Comparison of ENCODE assay signal across 1 cellular context in genomic region chr17:18087610-18088491, GRCh38.
TF ChIP-seq lines count a peak whose summit lies in the region.

Gene DRG2, plus strand, starts transcription at chr17:18087948. Its CDS starts 76 bp downstream, at chr17:18088024.

TF ChIP-seq in HepG2, 621 proteins besides CTCF, POLR2A, EP300 and RAD21 (continued from another document and continues in another):
- TF ChIP-seq LRRFIP1 (CRISPR knock-in tag; conservative IDR thresholded peaks at IDR 0.05) = no peak
- TF ChIP-seq NFATC3 (CRISPR knock-in tag; IDR thresholded peaks at IDR 0.05) = no peak
- TF ChIP-seq THAP8 (CRISPR knock-in tag; IDR thresholded peaks at IDR 0.05; ENCODE audit: borderline replicate concordance) = peak; percentile 40; the same call in 1 of the 2 replicates
- TF ChIP-seq PATZ1 (CRISPR knock-in tag; IDR thresholded peaks at IDR 0.05) = peak; percentile 86
- TF ChIP-seq ZNF576 (CRISPR knock-in tag; IDR thresholded peaks at IDR 0.05) = no peak; the same call in 1 of the 2 replicates
- peak; percentile 67; the same call in 1 of the 2 replicates for TF ChIP-seq ZNF790 (CRISPR knock-in tag; IDR thresholded peaks at IDR 0.05; ENCODE audit: borderline replicate concordance)
- TF ChIP-seq IRF9 (CRISPR knock-in tag; IDR thresholded peaks at IDR 0.05; ENCODE audit: borderline replicate concordance) = peak; percentile 83; the same call in 1 of the 2 replicates
- no peak for TF ChIP-seq IKZF1 (IDR thresholded peaks at IDR 0.05)
- TF ChIP-seq ZNF530 (CRISPR knock-in tag; IDR thresholded peaks at IDR 0.05; ENCODE audit: low read depth) = no peak
- peak; percentile 84; the same call in 1 of the 2 replicates for TF ChIP-seq ZNF44 (CRISPR knock-in tag; IDR thresholded peaks at IDR 0.05)
- TF ChIP-seq TFDP2 (CRISPR knock-in tag; IDR thresholded peaks at IDR 0.05) = peak; percentile 86
- TF ChIP-seq ZNF251 (CRISPR knock-in tag; IDR thresholded peaks at IDR 0.05) = no peak
- TF ChIP-seq AKAP8 (CRISPR knock-in tag; IDR thresholded peaks at IDR 0.05) = peak; percentile 78; the same call in 1 of the 2 replicates
- TF ChIP-seq ZNF280B (CRISPR knock-in tag; IDR thresholded peaks at IDR 0.05; ENCODE audit: borderline replicate concordance) = peak; percentile 67; the same call in 1 of the 2 replicates
- no peak for TF ChIP-seq MTA3 (CRISPR knock-in tag; IDR thresholded peaks at IDR 0.05)
- peak; percentile 97 for TF ChIP-seq ZNF639 (CRISPR knock-in tag; conservative IDR thresholded peaks at IDR 0.05)
- no peak for TF ChIP-seq ZNF33A (CRISPR knock-in tag; IDR thresholded peaks at IDR 0.05; ENCODE audit: borderline replicate concordance)
- TF ChIP-seq TRIM22 (IDR thresholded peaks at IDR 0.05) = no peak
- TF ChIP-seq RBFOX2 (IDR thresholded peaks at IDR 0.05; ENCODE audit: low read depth, low read length) = peak; percentile 85
- peak; percentile 80; the same call in 1 of the 2 replicates for TF ChIP-seq AHR (CRISPR knock-in tag; IDR thresholded peaks at IDR 0.05)
- peak; percentile 91 for TF ChIP-seq SALL1 (CRISPR knock-in tag; IDR thresholded peaks at IDR 0.05)
- peak; percentile 75 for TF ChIP-seq POLR2AphosphoS5 (IDR thresholded peaks at IDR 0.05; ENCODE audit: low read depth, low read length)
- TF ChIP-seq ZNF296 (CRISPR knock-in tag; conservative IDR thresholded peaks at IDR 0.05) = peak; percentile 20; the same call in 1 of the 2 replicates
- no peak for TF ChIP-seq NCOR1 (IDR thresholded peaks at IDR 0.05; ENCODE audit: borderline replicate concordance, low read length)
- TF ChIP-seq ZNF713 (CRISPR knock-in tag; IDR thresholded peaks at IDR 0.05) = no peak
- TF ChIP-seq ATF7-NPFF (CRISPR knock-in tag; IDR thresholded peaks at IDR 0.05; ENCODE audit: low read depth) = peak; percentile 47; the same call in 1 of the 2 replicates
- peak; percentile 72; the same call in 1 of the 2 replicates for TF ChIP-seq ZNF329 (CRISPR knock-in tag; IDR thresholded peaks at IDR 0.05; ENCODE audit: low read depth)
- no peak for TF ChIP-seq PBX3 (CRISPR knock-in tag; IDR thresholded peaks at IDR 0.05; ENCODE audit: borderline replicate concordance)
- no peak for TF ChIP-seq ATF7 (IDR thresholded peaks at IDR 0.05)
- peak; percentile 22; the same call in 1 of the 2 replicates for TF ChIP-seq ATF7 (CRISPR knock-in tag; IDR thresholded peaks at IDR 0.05)
- peak; percentile 94 for TF ChIP-seq SSRP1 (CRISPR knock-in tag; IDR thresholded peaks at IDR 0.05)
- no peak for TF ChIP-seq CENPX (CRISPR knock-in tag; IDR thresholded peaks at IDR 0.05)
- no peak for TF ChIP-seq PAF1 (CRISPR knock-in tag; IDR thresholded peaks at IDR 0.05)
- peak; percentile 97 for TF ChIP-seq ZNF784 (CRISPR knock-in tag; IDR thresholded peaks at IDR 0.05; ENCODE audit: borderline replicate concordance)
- TF ChIP-seq ZMYM3 (CRISPR knock-in tag; IDR thresholded peaks at IDR 0.05) = peak; percentile 99
- no peak for TF ChIP-seq BCLAF1 (IDR thresholded peaks at IDR 0.05)
- TF ChIP-seq ZBTB1 (CRISPR knock-in tag; IDR thresholded peaks at IDR 0.05; ENCODE audit: borderline replicate concordance) = no peak
- TF ChIP-seq ARHGAP35 (CRISPR knock-in tag; IDR thresholded peaks at IDR 0.05; ENCODE audit: borderline replicate concordance) = peak; percentile 60; the same call in 1 of the 2 replicates
- TF ChIP-seq HES4 (CRISPR knock-in tag; IDR thresholded peaks at IDR 0.05; ENCODE audit: borderline replicate concordance) = peak; percentile 71; the same call in 1 of the 2 replicates
- TF ChIP-seq ZNF160 (CRISPR knock-in tag; IDR thresholded peaks at IDR 0.05) = peak; percentile 95
- no peak for TF ChIP-seq SNRNP70 (IDR thresholded peaks at IDR 0.05; ENCODE audit: low read depth, low read length)
- TF ChIP-seq HDAC1 (CRISPR knock-in tag; IDR thresholded peaks at IDR 0.05) = peak; percentile 96
- 0 out of 2 replicates have a peak, but pooled peaks have one; percentile 58 for TF ChIP-seq ZNF367 (CRISPR knock-in tag; IDR thresholded peaks at IDR 0.05; ENCODE audit: borderline replicate concordance)
- TF ChIP-seq ZNF619 (CRISPR knock-in tag; IDR thresholded peaks at IDR 0.05) = peak; percentile 94; the same call in 1 of the 2 replicates
